14 cellular contexts compared by ENCODE assay signal in the genomic region with DNA sequence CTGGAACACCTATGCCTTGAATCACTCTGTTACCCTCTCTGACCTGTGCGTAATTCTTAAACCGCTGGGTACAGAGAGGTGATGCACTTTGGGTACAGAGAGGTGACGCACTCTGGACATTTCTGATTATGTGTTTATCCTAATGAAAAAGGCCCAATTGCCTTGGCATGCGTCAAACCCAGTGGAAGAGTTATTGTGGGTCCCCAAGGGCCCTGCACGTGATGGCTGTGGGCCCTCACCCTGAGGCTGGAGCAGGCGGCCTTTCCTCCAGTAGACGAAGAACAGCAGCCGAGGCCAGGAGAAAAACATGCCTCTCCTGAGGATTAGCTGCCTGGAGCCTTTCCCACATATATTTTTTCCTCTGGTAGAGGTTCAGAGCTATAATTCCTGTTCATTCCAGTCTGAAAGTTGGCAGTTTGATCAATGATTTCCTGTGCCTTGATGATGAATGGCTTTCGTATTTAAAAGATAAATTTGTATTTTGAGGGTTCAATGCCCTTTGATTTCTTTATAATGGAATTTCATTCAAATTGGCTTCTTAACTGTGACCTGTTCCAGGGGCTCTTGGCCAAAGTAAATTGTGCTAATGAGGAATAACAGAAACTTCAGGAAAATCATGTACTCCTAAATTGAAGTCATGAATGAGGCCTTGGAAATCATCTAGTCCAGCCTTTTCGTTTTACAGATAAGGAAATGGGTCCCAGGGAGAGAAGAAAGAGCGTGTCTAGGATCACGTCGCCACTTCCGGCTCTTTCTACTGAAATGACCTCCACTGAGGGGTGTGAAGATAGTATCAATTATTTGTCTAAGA.
DNase-seq lines count a peak whose midpoint lies in the region; ATAC-seq lines count a peak whose summit lies in the region.
"Had no signal": no experiment of that assay in that cellular context is flagged by ENCODE, and none has a peak within 500 bp of the region (broad histone marks: within the 10 kb centered on the region; RNA-seq: fewer than 3 reads in every experiment).

No MANE protein-coding gene starts in this region.

- H3K9ac ChIP-seq in stomach smooth muscle (ENCODE audit: low read length in 2 of 2), result no peak overlapping the region

- no peaks in the 10 kb centered on the region for H3K9me3 ChIP-seq in muscle layer of duodenum (ENCODE audit: control insufficient read depth in 1 of 2, low read length in 2 of 2)
- H3K9me3 ChIP-seq in stomach smooth muscle (ENCODE audit: control insufficient read depth in 2 of 2, low read length in 2 of 2), result no peaks in the 10 kb centered on the region

- H3K4me3 ChIP-seq in muscle layer of duodenum (ENCODE audit: low read depth in 1 of 2, low read length in 2 of 2) (no peak overlapping the region), stomach smooth muscle (ENCODE audit: low read length in 2 of 2) (no peak overlapping the region)

- H3K27me3 ChIP-seq in muscle layer of duodenum (ENCODE audit: low read depth, low read length), result no peaks in the 10 kb centered on the region
- no peaks in the 10 kb centered on the region for H3K27me3 ChIP-seq in stomach smooth muscle (ENCODE audit: control insufficient read depth in 1 of 2, insufficient read depth in 2 of 2, low read length in 2 of 2)
- H3K27me3 ChIP-seq: brain microvascular endothelial cell had no signal

- DNase-seq in amniotic epithelial cell (ENCODE audit: low read depth), result peak; percentile 29
- peak; percentile 3 for DNase-seq in fibroblast of the conjunctiva (ENCODE audit: low read depth)
- no peak for DNase-seq in foreskin melanocyte
- no peak for DNase-seq in hypothalamus (lab: John Stamatoyannopoulos, UW)
- no peak for DNase-seq in activated T-cell treated with anti-CD3 and anti-CD28 coated beads for 4 hours
- DNase-seq: activated CD8-positive, alpha-beta T cell treated with anti-CD3 and anti-CD28 coated beads, Interleukin-2, amount 10 ng/mL, durations not matched to agents 7 days and 5 days; brain microvascular endothelial cell; effector memory CD8-positive, alpha-beta T cell; stimulated activated CD4-positive, alpha-beta T cell treated with anti-CD3 and anti-CD28 coated beads, Interleukin-12 subunit alpha, Interleukin-12 subunit beta, amount 100 ng/mL, for 4 hours; substantia nigra had no signal

- H3K27ac ChIP-seq in muscle layer of duodenum (ENCODE audit: low read length), result peak overlapping the region; percentile 3
- H3K27ac ChIP-seq in stomach smooth muscle (ENCODE audit: low read length), result peak overlapping the region; percentile 31
- H3K27ac ChIP-seq: brain microvascular endothelial cell had no signal

- no peak for ATAC-seq in GM18873 (IDR thresholded peaks at IDR 0.05; ENCODE audit: low FRiP score, unreplicated experiment)
- ATAC-seq: activated CD8-positive, alpha-beta T cell treated with anti-CD3 and anti-CD28 coated beads, Interleukin-2, amount 10 ng/mL, durations not matched to agents 7 days and 5 days; activated T-helper 17 cell treated with anti-CD3 and anti-CD28 coated beads, Interleukin-2, amount 50 U/mL, for 72 hours; effector memory CD8-positive, alpha-beta T cell had no signal

- H3K4me1 ChIP-seq in muscle layer of duodenum (ENCODE audit: control insufficient read depth in 1 of 2, insufficient read depth in 2 of 2, low read length in 2 of 2) (no peaks in the 10 kb centered on the region), stomach smooth muscle (ENCODE audit: control insufficient read depth, insufficient read depth, low read length) (peaks cover 8% of the 10 kb centered on the region)

- H3K36me3 ChIP-seq in muscle layer of duodenum (ENCODE audit: control insufficient read depth in 1 of 2, insufficient read depth in 2 of 2, low read length in 2 of 2) (peaks cover 3 to 4% of the 10 kb centered on the region in 2 donors), stomach smooth muscle (ENCODE audit: control insufficient read depth in 2 of 2, insufficient read depth in 2 of 2, low read length in 2 of 2) (peaks cover 2 to 5% of the 10 kb centered on the region in 2 donors)
- H3K36me3 ChIP-seq: brain microvascular endothelial cell had no signal

Comparison
In these comparisons a context has a peak if more than half of its experiments do, and no peak if none do; other contexts are left out.
1. DNase-seq: peak in amniotic epithelial cell (single experiment) and fibroblast of the conjunctiva (single experiment); none in foreskin melanocyte (single experiment), hypothalamus (0 of 51) and activated T-cell treated with anti-CD3 and anti-CD28 coated beads for 4 hours (single experiment).